In genomic region chr12:11648514-11649412, GRCh38 we compare ENCODE assay signal across 8 cellular contexts. TPM values are rescaled to one million over a fixed set of nuclear protein-coding genes. Genes with fewer than 3 reads are reported as not detected.
DNase-seq lines count a peak whose midpoint lies in the region; ATAC-seq and TF ChIP-seq lines count a peak whose summit lies in the region.

No MANE protein-coding gene starts in this region.

- peak overlapping the region; percentile 98 for H3K27ac Mint-ChIP-seq in stimulated activated effector memory CD8-positive, alpha-beta T cell treated with anti-CD3 and anti-CD28 coated beads, Interleukin-12 subunit alpha, Interleukin-12 subunit beta, amount 100 ng/mL, for 72 hours

- peaks cover 27% of the 10 kb centered on the region for H3K4me1 Mint-ChIP-seq in activated T-cell treated with anti-CD3 and anti-CD28 coated beads, Interleukin-2, amount 50 U/mL, for 4 hours (ENCODE audit: low read depth)
- H3K4me1 Mint-ChIP-seq in stimulated activated effector memory CD8-positive, alpha-beta T cell treated with anti-CD3 and anti-CD28 coated beads, Interleukin-12 subunit alpha, Interleukin-12 subunit beta, amount 100 ng/mL, for 72 hours: peaks cover 35% of the 10 kb centered on the region

- no peaks in the 10 kb centered on the region for H3K36me3 Mint-ChIP-seq in activated T-cell treated with anti-CD3 and anti-CD28 coated beads, Interleukin-2, amount 50 U/mL, for 4 hours (ENCODE audit: insufficient read depth)
- peaks cover 54% of the 10 kb centered on the region for H3K36me3 Mint-ChIP-seq in stimulated activated effector memory CD8-positive, alpha-beta T cell treated with anti-CD3 and anti-CD28 coated beads, Interleukin-12 subunit alpha, Interleukin-12 subunit beta, amount 100 ng/mL, for 72 hours

- H2AFZ ChIP-seq in OCI-LY3 (ENCODE audit: low read depth, low read length): no peak overlapping the region

- peak overlapping the region; percentile 98 for H3K27ac ChIP-seq in HUES64 (ENCODE audit: low read depth, low read length)
- peak overlapping the region; percentile 95 for H3K27ac ChIP-seq in OCI-LY3 (ENCODE audit: low read length)
- peak overlapping the region; percentile 99 for H3K27ac ChIP-seq in muscle layer of duodenum (ENCODE audit: low read length)

- H3K4me1 ChIP-seq in HUES64 (ENCODE audit: insufficient read depth, low read length) (peaks cover 34% of the 10 kb centered on the region), OCI-LY3 (ENCODE audit: low read length) (peaks cover 46% of the 10 kb centered on the region), muscle layer of duodenum (ENCODE audit: control insufficient read depth in 1 of 2, insufficient read depth in 2 of 2, low read length in 2 of 2) (peaks cover 7% of the 10 kb centered on the region in 2 donors)

- H3K27me3 ChIP-seq in HUES64 (ENCODE audit: insufficient read depth, low read length) (no peaks in the 10 kb centered on the region), OCI-LY3 (ENCODE audit: low read depth, low read length) (no peaks in the 10 kb centered on the region), muscle layer of duodenum (ENCODE audit: low read depth, low read length) (no peaks in the 10 kb centered on the region)

- H3K79me2 ChIP-seq in OCI-LY3 (ENCODE audit: low read length): peaks cover 40% of the 10 kb centered on the region

- H3K9ac ChIP-seq in HUES64 (ENCODE audit: low read depth, low read length) (peak overlapping the region; percentile 97), OCI-LY3 (ENCODE audit: low read length) (peak overlapping the region; percentile 98)

- peak overlapping the region; percentile 87 for H3K4me2 ChIP-seq in OCI-LY3 (ENCODE audit: low read length)

- H3K4me3 Mint-ChIP-seq in activated T-cell treated with anti-CD3 and anti-CD28 coated beads, Interleukin-2, amount 50 U/mL, for 4 hours: peak overlapping the region; percentile 96
- H3K4me3 Mint-ChIP-seq in stimulated activated effector memory CD8-positive, alpha-beta T cell treated with anti-CD3 and anti-CD28 coated beads, Interleukin-12 subunit alpha, Interleukin-12 subunit beta, amount 100 ng/mL, for 72 hours: peak overlapping the region; percentile 87

- H3K4me3 ChIP-seq in HUES64 (ENCODE audit: low read length) (peak overlapping the region; percentile 85), OCI-LY3 (ENCODE audit: low read length) (peak overlapping the region; percentile 81), muscle layer of duodenum (ENCODE audit: low read depth in 1 of 2, low read length in 2 of 2) (peak overlapping the region; percentile 73 to 90)

- H3K36me3 ChIP-seq in HUES64 (ENCODE audit: insufficient read depth, low read length): no peaks in the 10 kb centered on the region
- H3K36me3 ChIP-seq in OCI-LY3 (replicated peaks; ENCODE audit: low read depth, low read length): no peaks in the 10 kb centered on the region
- peaks cover 0 to 4% of the 10 kb centered on the region in 2 donors for H3K36me3 ChIP-seq in muscle layer of duodenum (ENCODE audit: control insufficient read depth in 1 of 2, insufficient read depth in 2 of 2, low read length in 2 of 2)

- DNase-seq in DMS 273 treated with DMSO at 0.1 percent for 48 hours (lab: John Stamatoyannopoulos, UW): peak; percentile 54
- peak; percentile 64 for DNase-seq in activated T-cell treated with anti-CD3 and anti-CD28 coated beads, Interleukin-2, amount 50 U/mL, for 4 hours
- peak; percentile 54 to 91 for DNase-seq in stimulated activated effector memory CD8-positive, alpha-beta T cell treated with anti-CD3 and anti-CD28 coated beads, Interleukin-12 subunit alpha, Interleukin-12 subunit beta, amount 100 ng/mL, for 72 hours (ENCODE audit: low spot score in 2 of 2)

- H3K9me3 ChIP-seq in HUES64 (ENCODE audit: insufficient read depth, low read depth, low read length): no peaks in the 10 kb centered on the region
- H3K9me3 ChIP-seq in OCI-LY3 (ENCODE audit: insufficient read depth, low read length): no peaks in the 10 kb centered on the region
- H3K9me3 ChIP-seq in muscle layer of duodenum (ENCODE audit: control insufficient read depth in 1 of 2, low read length in 2 of 2): no peaks in the 10 kb centered on the region

- no peaks in the 10 kb centered on the region for H3K27me3 Mint-ChIP-seq in activated T-cell treated with anti-CD3 and anti-CD28 coated beads, Interleukin-2, amount 50 U/mL, for 4 hours (ENCODE audit: low read depth)

- no peak for TF ChIP-seq CTCF in OCI-LY3 (IDR thresholded peaks at IDR 0.05; ENCODE audit: low read depth, low read length)

- H3K9me3 Mint-ChIP-seq in activated T-cell treated with anti-CD3 and anti-CD28 coated beads, Interleukin-2, amount 50 U/mL, for 4 hours: no peaks in the 10 kb centered on the region
- no peaks in the 10 kb centered on the region for H3K9me3 Mint-ChIP-seq in stimulated activated effector memory CD8-positive, alpha-beta T cell treated with anti-CD3 and anti-CD28 coated beads, Interleukin-12 subunit alpha, Interleukin-12 subunit beta, amount 100 ng/mL, for 72 hours

- H4K20me1 ChIP-seq in OCI-LY3 (ENCODE audit: insufficient read depth, low read length): 0 out of 2 replicates have a peak, but pooled peaks cover 6% of the 10 kb centered on the region

- ATAC-seq in GM21447 (IDR thresholded peaks at IDR 0.05; ENCODE audit: unreplicated experiment) (peak; percentile 23), esophagus mucosa (peak; percentile 76)
- peak; percentile 47 for ATAC-seq in activated T-cell treated with anti-CD3 and anti-CD28 coated beads, Interleukin-2, amount 50 U/mL, for 4 hours
- ATAC-seq in stimulated activated effector memory CD8-positive, alpha-beta T cell treated with anti-CD3 and anti-CD28 coated beads, Interleukin-12 subunit alpha, Interleukin-12 subunit beta, amount 100 ng/mL, for 72 hours: peak; percentile 44

- under 1% methylated on average over 58 of the region's 58 CpGs for WGBS in HUES64

RNA-seq across cellular contexts. Expression of gene ETV6, which starts 0.7 kb away (rescaled TPM):
- polyA plus RNA-seq in HUES64 (2013, experiment 1 of 2): 9.4 TPM
- 9.8 TPM for polyA plus RNA-seq in HUES64 (2013, experiment 2 of 2)
- total RNA-seq in activated T-cell treated with anti-CD3 and anti-CD28 coated beads, Interleukin-2, amount 50 U/mL, for 4 hours: 10 to 100 TPM; 46.7 to 58.0 (median 57.5) TPM
- 23.4 TPM for total RNA-seq in esophagus mucosa

Comparison
In these comparisons a context has a peak if more than half of its experiments do, and no peak if none do; other contexts are left out.
1. Peak in every context shown above with its lines: DNase-seq, ATAC-seq, H3K4me3 ChIP-seq and H3K27ac ChIP-seq.
2. ATAC-seq: peak in every context shown above with its lines; median percentile 76 in esophagus mucosa; 47 in activated T-cell treated with anti-CD3 and anti-CD28 coated beads, Interleukin-2, amount 50 U/mL, for 4 hours; 44 in stimulated activated effector memory CD8-positive, alpha-beta T cell treated with anti-CD3 and anti-CD28 coated beads, Interleukin-12 subunit alpha, Interleukin-12 subunit beta, amount 100 ng/mL, for 72 hours; 23 in GM21447.